9 cellular contexts compared by ENCODE assay signal in genomic region chr18:35043207-35043606, GRCh38. TPM values are rescaled to one million over a fixed set of nuclear protein-coding genes. Genes with fewer than 3 reads are reported as not detected.
A peak's percentile ranks its signal among the peaks of the same experiment; 100 is the strongest.
DNase-seq lines count a peak whose midpoint lies in the region; ATAC-seq and TF ChIP-seq lines count a peak whose summit lies in the region.
"Had no signal": no experiment of that assay in that cellular context is flagged by ENCODE, and none has a peak within 500 bp of the region (broad histone marks: within the 10 kb centered on the region; RNA-seq: fewer than 3 reads in every experiment).

No MANE protein-coding gene starts in this region.

- H3K27me3 Mint-ChIP-seq in IgD-negative memory B cell, result no peaks in the 10 kb centered on the region
- peaks cover 10% of the 10 kb centered on the region for H3K27me3 Mint-ChIP-seq in brain
- peaks cover 0 to 4% (median 0%) of the 10 kb centered on the region in 5 donors for H3K27me3 Mint-ChIP-seq in naive thymus-derived CD8-positive, alpha-beta T cell

- H3K4me1 Mint-ChIP-seq in IgD-negative memory B cell, result peaks cover 56 to 85% (median 68%) of the 10 kb centered on the region in 3 donors
- peaks cover 86% of the 10 kb centered on the region for H3K4me1 Mint-ChIP-seq in brain
- peaks cover 41 to 87% (median 68%) of the 10 kb centered on the region in 4 donors for H3K4me1 Mint-ChIP-seq in naive thymus-derived CD8-positive, alpha-beta T cell

- no peaks in the 10 kb centered on the region for H3K27me3 ChIP-seq in ACC112 (ENCODE audit: insufficient read depth, low read length)
- no peaks in the 10 kb centered on the region for H3K27me3 ChIP-seq in H7 (ENCODE audit: control insufficient read depth, insufficient read depth, low read length)

- TF ChIP-seq CTCF in brain (conservative IDR thresholded peaks at IDR 0.05), result no peak

- peaks cover 55% of the 10 kb centered on the region for H3K4me1 ChIP-seq in ACC112 (ENCODE audit: control insufficient read depth, insufficient read depth, low read length, unreplicated experiment)

- ATAC-seq in naive thymus-derived CD8-positive, alpha-beta T cell, result no peak
- ATAC-seq in HG02571 (IDR thresholded peaks at IDR 0.05; ENCODE audit: unreplicated experiment) (no peak), GM18511 (IDR thresholded peaks at IDR 0.05; ENCODE audit: unreplicated experiment) (no peak), HG02840 (IDR thresholded peaks at IDR 0.05; ENCODE audit: low FRiP score, unreplicated experiment) (no peak)

- H3K4me3 Mint-ChIP-seq in IgD-negative memory B cell (peak overlapping the region; percentile 90 to 98 (median 97)), brain (peak overlapping the region; percentile 90 to 99 (median 98))
- H3K4me3 Mint-ChIP-seq in naive thymus-derived CD8-positive, alpha-beta T cell, result peak overlapping the region; percentile 87 to 98 (median 95)

- H3K27ac Mint-ChIP-seq in IgD-negative memory B cell, result peak overlapping the region; percentile 95 to 99 (median 99)
- H3K27ac Mint-ChIP-seq in brain, result peak overlapping the region in 4 of 5 experiments; percentile 97 to 99 (median 98)
- H3K27ac Mint-ChIP-seq in naive thymus-derived CD8-positive, alpha-beta T cell, result peak overlapping the region; percentile 96 to 99 (median 99)

- H3K36me3 Mint-ChIP-seq in IgD-negative memory B cell (no peaks in the 10 kb centered on the region), brain (peaks cover 5% of the 10 kb centered on the region)
- peaks cover 0 to 5% (median 3%) of the 10 kb centered on the region in 3 donors for H3K36me3 Mint-ChIP-seq in naive thymus-derived CD8-positive, alpha-beta T cell

- no peak overlapping the region for H2AFZ ChIP-seq in ACC112 (ENCODE audit: low read length, unreplicated experiment)

- no peak for DNase-seq in naive thymus-derived CD8-positive, alpha-beta T cell
- DNase-seq in H7, result no peak
- DNase-seq: Calu3 had no signal

- H3K36me3 ChIP-seq in ACC112 (ENCODE audit: insufficient read depth, low read length), result no peaks in the 10 kb centered on the region
- H3K36me3 ChIP-seq in H7 (replicated peaks; ENCODE audit: control insufficient read depth, insufficient read depth, low read length), result no peaks in the 10 kb centered on the region

- POLR2A ChIA-PET in naive thymus-derived CD8-positive, alpha-beta T cell (lab: Charles Lee), result interaction anchor here (1.0 to 4.4 kb wide), 4 partner anchors 14 to 301 kb away, joined by 3 to 121 read pairs (median 6); partner anchors contain the start of gene ZNF24

- H3K79me2 ChIP-seq in ACC112 (ENCODE audit: control insufficient read depth, insufficient read depth, low read length, unreplicated experiment), result peaks cover 63% of the 10 kb centered on the region

- H3K27ac ChIP-seq in ACC112 (ENCODE audit: low read depth, low read length), result peak overlapping the region; percentile 39; the same call in 1 of the 2 replicates

- H3K9me3 Mint-ChIP-seq in IgD-negative memory B cell (no peaks in the 10 kb centered on the region), brain (peaks cover 0 to 7% (median 0%) of the 10 kb centered on the region in 5 experiments)
- H3K9me3 Mint-ChIP-seq in naive thymus-derived CD8-positive, alpha-beta T cell, result peaks cover 0 to 2% (median 0%) of the 10 kb centered on the region in 9 donors

- peak overlapping the region; percentile 93 for H3K4me3 ChIP-seq in ACC112 (ENCODE audit: low read depth, low read length)
- no peak overlapping the region for H3K4me3 ChIP-seq in H7 (ENCODE audit: insufficient read depth, low read depth, low read length)

RNA-seq across cellular contexts. Expression of gene MAPRE2, which starts 2.0 kb away (rescaled TPM):
- polyA plus RNA-seq in IgD-negative memory B cell (63.3 TPM), brain (ENCODE audit: insufficient read depth, low read depth, low replicate concordance) (93.5 TPM)
- total RNA-seq in naive thymus-derived CD8-positive, alpha-beta T cell, result 10 to 100 TPM; 56.8 to 59.4 TPM
- polyA plus RNA-seq in naive thymus-derived CD8-positive, alpha-beta T cell, result 10 to 100 TPM; 86.2 to 96.3 (median 89.7) TPM
- total RNA-seq in H7 (2014; rRNA removed; shearing (Covaris generic)), result 22.1 and 23.1 TPM in 2 replicates
